ENCODE assay signal across 1 cellular context in genomic region chr5:61052870-61053269, GRCh38.
TF ChIP-seq lines count a peak whose summit lies in the region.

No MANE protein-coding gene starts in this region.

TF ChIP-seq in HepG2, 621 proteins besides CTCF, POLR2A, EP300 and RAD21 (continued from another document):
- no peak for TF ChIP-seq ZNF432 (CRISPR knock-in tag; IDR thresholded peaks at IDR 0.05; ENCODE audit: borderline replicate concordance)
- TF ChIP-seq PRDM15 (CRISPR knock-in tag; IDR thresholded peaks at IDR 0.05): no peak
- no peak for TF ChIP-seq ELK4 (CRISPR knock-in tag; IDR thresholded peaks at IDR 0.05; ENCODE audit: borderline replicate concordance)
- no peak for TF ChIP-seq DMAP1 (CRISPR knock-in tag; IDR thresholded peaks at IDR 0.05)
- no peak for TF ChIP-seq REL (CRISPR knock-in tag; conservative IDR thresholded peaks at IDR 0.05)
- TF ChIP-seq DMTF1 (CRISPR knock-in tag; IDR thresholded peaks at IDR 0.05): no peak
- no peak for TF ChIP-seq KAT8 (CRISPR knock-in tag; IDR thresholded peaks at IDR 0.05)
- TF ChIP-seq ZBTB21 (CRISPR knock-in tag; IDR thresholded peaks at IDR 0.05): no peak
- TF ChIP-seq ZFY (CRISPR knock-in tag; IDR thresholded peaks at IDR 0.05): no peak
- no peak for TF ChIP-seq ZNF337 (CRISPR knock-in tag; IDR thresholded peaks at IDR 0.05; ENCODE audit: borderline replicate concordance, low read depth)
- TF ChIP-seq ZNF691 (CRISPR knock-in tag; IDR thresholded peaks at IDR 0.05; ENCODE audit: borderline replicate concordance, low read depth): no peak
- no peak for TF ChIP-seq UBTF (CRISPR knock-in tag; IDR thresholded peaks at IDR 0.05)
- TF ChIP-seq FOXK2 (IDR thresholded peaks at IDR 0.05): no peak
- no peak for TF ChIP-seq ZNF563 (CRISPR knock-in tag; IDR thresholded peaks at IDR 0.05)
